Comparison of ENCODE assay signal across 18 cellular contexts in the genomic region with DNA sequence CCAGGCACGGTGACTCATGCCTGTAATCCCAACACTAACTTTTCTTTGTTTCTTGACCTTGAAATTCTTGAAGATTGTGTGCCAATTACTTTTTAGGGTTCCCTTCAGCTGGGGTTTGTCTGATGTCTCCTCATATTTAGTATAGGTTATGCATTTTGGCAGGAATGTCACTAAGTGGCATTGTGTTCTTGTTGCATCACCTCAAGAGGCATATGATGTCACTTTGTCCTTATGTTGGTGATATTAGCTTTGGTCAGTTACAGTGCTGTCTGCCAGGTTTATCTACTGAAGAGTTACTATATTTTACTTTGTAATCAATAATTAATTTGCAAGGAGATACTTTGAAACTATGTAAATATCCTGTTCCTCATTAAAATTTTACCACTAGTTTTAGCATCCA.
DNase-seq lines count a peak whose midpoint lies in the region; FAIRE-seq and TF ChIP-seq lines count a peak whose summit lies in the region.
"Had no signal": no experiment of that assay in that cellular context is flagged by ENCODE, and none has a peak within 500 bp of the region (broad histone marks: within the 10 kb centered on the region; RNA-seq: fewer than 3 reads in every experiment).

No MANE protein-coding gene starts in this region.

- no peaks in the 10 kb centered on the region for H3K27me3 ChIP-seq in uterus

- CTCF ChIA-PET in HEK293 (lab: Yijun Ruan, JAX) = no interaction called here

- H3K9me3 Mint-ChIP-seq in activated naive CD4-positive, alpha-beta T cell treated with anti-CD3 and anti-CD28 coated beads, Interleukin-2, amount 50 U/mL, for 24 hours = peaks cover 7% of the 10 kb centered on the region
- H3K9me3 Mint-ChIP-seq in chondrocyte (ENCODE audit: low read depth) = peaks cover 4% of the 10 kb centered on the region

- TF ChIP-seq CTCF in HEK293 (tag by site-specific recombination; IDR thresholded peaks at IDR 0.05) = no peak
- no peak for TF ChIP-seq CTCF in chondrocyte (IDR thresholded peaks at IDR 0.05)
- TF ChIP-seq CTCF in uterus (IDR thresholded peaks at IDR 0.05) = no peak

- TF ChIP-seq POLR2A in uterus (IDR thresholded peaks at IDR 0.05) = no peak

- H3K27me3 Mint-ChIP-seq in activated naive CD4-positive, alpha-beta T cell treated with anti-CD3 and anti-CD28 coated beads, Interleukin-2, amount 50 U/mL, for 24 hours = no peaks in the 10 kb centered on the region
- H3K27me3 Mint-ChIP-seq in chondrocyte (ENCODE audit: low read depth) = no peaks in the 10 kb centered on the region

- peaks cover 9% of the 10 kb centered on the region for H3K36me3 Mint-ChIP-seq in activated naive CD4-positive, alpha-beta T cell treated with anti-CD3 and anti-CD28 coated beads, Interleukin-2, amount 50 U/mL, for 24 hours
- H3K36me3 Mint-ChIP-seq in chondrocyte (ENCODE audit: low read depth) = no peaks in the 10 kb centered on the region

- intact Hi-C loops in uterus (cut with DNase I; ENCODE audit: low total_unique reads) = no loop called here

- H3K27ac Mint-ChIP-seq in activated naive CD4-positive, alpha-beta T cell treated with anti-CD3 and anti-CD28 coated beads, Interleukin-2, amount 50 U/mL, for 24 hours = peak overlapping the region; percentile 36
- H3K27ac Mint-ChIP-seq in chondrocyte (ENCODE audit: unreplicated experiment) = peak overlapping the region; percentile 60
- H3K27ac Mint-ChIP-seq: CD14-positive monocyte had no signal

- no peaks in the 10 kb centered on the region for H3K36me3 ChIP-seq in HEK293 (ENCODE audit: control insufficient read depth in 2 of 2, insufficient read depth in 1 of 2, low read length in 2 of 2)
- H3K36me3 ChIP-seq in uterus = no peaks in the 10 kb centered on the region
- H3K36me3 ChIP-seq: HAP-1 had no signal

- H3K27ac ChIP-seq in HEK293 (ENCODE audit: extremely low read depth, low read depth, low read length) (no peak overlapping the region), uterus (no peak overlapping the region)

- no peak for DNase-seq in activated naive CD4-positive, alpha-beta T cell treated with Interleukin-2 at 50 U/mL for 16 hours
- DNase-seq in chondrocyte (ENCODE audit: low spot score) = no peak
- DNase-seq in uterus = no peak
- no peak for DNase-seq in NCI-H1436 treated with DMSO at 0.1 percent for 48 hours (lab: John Stamatoyannopoulos, UW)
- DNase-seq in activated T-cell treated with anti-CD3 and anti-CD28 coated beads, Interleukin-2, amount 50 U/mL, for 1 hour = no peak
- DNase-seq in RCC 7860 (ENCODE audit: low spot score) = no peak
- DNase-seq: Kasumi-1, NCI-H1105 treated with DMSO at 0.1 percent for 48 hours, NCI-H2029, NCI-H2171 treated with DMSO at 0.1 percent for 48 hours, NCI-H774, SIG-M5 had no signal

- H3K4me3 ChIP-seq in HEK293 (ENCODE audit: low read depth, low read length) (no peak overlapping the region), uterus (no peak overlapping the region)
- H3K4me3 ChIP-seq: HAP-1 had no signal

- POLR2A ChIA-PET in HEK293 (lab: Yijun Ruan, JAX) = no interaction called here

- H3K4me3 Mint-ChIP-seq in activated naive CD4-positive, alpha-beta T cell treated with anti-CD3 and anti-CD28 coated beads, Interleukin-2, amount 50 U/mL, for 24 hours = peak overlapping the region; percentile 49
- no peak overlapping the region for H3K4me3 Mint-ChIP-seq in chondrocyte (ENCODE audit: unreplicated experiment)
- H3K4me3 Mint-ChIP-seq: CD14-positive monocyte had no signal

- no peaks in the 10 kb centered on the region for H3K9me3 ChIP-seq in HEK293 (ENCODE audit: control insufficient read depth, insufficient read depth, low read depth, low read length)
- H3K9me3 ChIP-seq in uterus = no peaks in the 10 kb centered on the region
- H3K9me3 ChIP-seq: HAP-1 had no signal

- H3K4me1 ChIP-seq in HEK293 (ENCODE audit: control insufficient read depth, insufficient read depth, low read length) (no peaks in the 10 kb centered on the region), uterus (no peaks in the 10 kb centered on the region)

- no peak for FAIRE-seq in RCC 7860 (lab: Jason Lieb, UNC)
- FAIRE-seq: A204.1, D721Med had no signal

- peaks cover 60% of the 10 kb centered on the region for H3K4me1 Mint-ChIP-seq in activated naive CD4-positive, alpha-beta T cell treated with anti-CD3 and anti-CD28 coated beads, Interleukin-2, amount 50 U/mL, for 24 hours
- peaks cover 32% of the 10 kb centered on the region for H3K4me1 Mint-ChIP-seq in chondrocyte (ENCODE audit: low read depth)

TF ChIP-seq in HEK293, 187 proteins besides CTCF, POLR2A, EP300 and RAD21:
- TF ChIP-seq, protein P1, sequence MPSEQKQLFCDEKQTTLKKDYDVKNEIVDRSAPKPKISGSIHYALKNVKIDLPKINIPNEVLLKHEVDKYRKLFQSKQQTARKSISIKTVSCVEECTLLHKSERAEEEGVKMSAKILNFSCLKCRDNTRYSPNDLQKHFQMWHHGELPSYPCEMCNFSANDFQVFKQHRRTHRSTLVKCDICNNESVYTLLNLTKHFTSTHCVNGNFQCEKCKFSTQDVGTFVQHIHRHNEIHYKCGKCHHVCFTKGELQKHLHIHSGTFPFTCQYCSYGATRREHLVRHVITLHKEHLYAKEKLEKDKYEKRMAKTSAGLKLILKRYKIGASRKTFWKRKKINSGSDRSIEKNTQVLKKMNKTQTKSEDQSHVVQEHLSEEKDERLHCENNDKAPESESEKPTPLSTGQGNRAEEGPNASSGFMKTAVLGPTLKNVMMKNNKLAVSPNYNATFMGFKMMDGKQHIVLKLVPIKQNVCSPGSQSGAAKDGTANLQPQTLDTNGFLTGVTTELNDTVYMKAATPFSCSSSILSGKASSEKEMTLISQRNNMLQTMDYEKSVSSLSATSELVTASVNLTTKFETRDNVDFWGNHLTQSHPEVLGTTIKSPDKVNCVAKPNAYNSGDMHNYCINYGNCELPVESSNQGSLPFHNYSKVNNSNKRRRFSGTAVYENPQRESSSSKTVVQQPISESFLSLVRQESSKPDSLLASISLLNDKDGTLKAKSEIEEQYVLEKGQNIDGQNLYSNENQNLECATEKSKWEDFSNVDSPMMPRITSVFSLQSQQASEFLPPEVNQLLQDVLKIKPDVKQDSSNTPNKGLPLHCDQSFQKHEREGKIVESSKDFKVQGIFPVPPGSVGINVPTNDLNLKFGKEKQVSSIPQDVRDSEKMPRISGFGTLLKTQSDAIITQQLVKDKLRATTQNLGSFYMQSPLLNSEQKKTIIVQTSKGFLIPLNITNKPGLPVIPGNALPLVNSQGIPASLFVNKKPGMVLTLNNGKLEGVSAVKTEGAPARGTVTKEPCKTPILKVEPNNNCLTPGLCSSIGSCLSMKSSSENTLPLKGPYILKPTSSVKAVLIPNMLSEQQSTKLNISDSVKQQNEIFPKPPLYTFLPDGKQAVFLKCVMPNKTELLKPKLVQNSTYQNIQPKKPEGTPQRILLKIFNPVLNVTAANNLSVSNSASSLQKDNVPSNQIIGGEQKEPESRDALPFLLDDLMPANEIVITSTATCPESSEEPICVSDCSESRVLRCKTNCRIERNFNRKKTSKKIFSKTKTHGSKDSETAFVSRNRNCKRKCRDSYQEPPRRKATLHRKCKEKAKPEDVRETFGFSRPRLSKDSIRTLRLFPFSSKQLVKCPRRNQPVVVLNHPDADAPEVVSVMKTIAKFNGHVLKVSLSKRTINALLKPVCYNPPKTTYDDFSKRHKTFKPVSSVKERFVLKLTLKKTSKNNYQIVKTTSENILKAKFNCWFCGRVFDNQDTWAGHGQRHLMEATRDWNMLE (tag by site-specific recombination; conservative IDR thresholded peaks at IDR 0.05; ENCODE audit: low read depth) = peak; percentile 50; the same call in 1 of the 2 replicates
- TF ChIP-seq ZNF629 (tag by site-specific recombination; IDR thresholded peaks at IDR 0.05) (0 out of 2 replicates have a peak, but pooled peaks have one; percentile 29), ZBTB21 (tag by site-specific recombination; IDR thresholded peaks at IDR 0.05) (peak; percentile 45; the same call in 1 of the 2 replicates), ZNF830 (tag by site-specific recombination; IDR thresholded peaks at IDR 0.05; ENCODE audit: low read depth) (no peak)
- TF ChIP-seq, protein P2, sequence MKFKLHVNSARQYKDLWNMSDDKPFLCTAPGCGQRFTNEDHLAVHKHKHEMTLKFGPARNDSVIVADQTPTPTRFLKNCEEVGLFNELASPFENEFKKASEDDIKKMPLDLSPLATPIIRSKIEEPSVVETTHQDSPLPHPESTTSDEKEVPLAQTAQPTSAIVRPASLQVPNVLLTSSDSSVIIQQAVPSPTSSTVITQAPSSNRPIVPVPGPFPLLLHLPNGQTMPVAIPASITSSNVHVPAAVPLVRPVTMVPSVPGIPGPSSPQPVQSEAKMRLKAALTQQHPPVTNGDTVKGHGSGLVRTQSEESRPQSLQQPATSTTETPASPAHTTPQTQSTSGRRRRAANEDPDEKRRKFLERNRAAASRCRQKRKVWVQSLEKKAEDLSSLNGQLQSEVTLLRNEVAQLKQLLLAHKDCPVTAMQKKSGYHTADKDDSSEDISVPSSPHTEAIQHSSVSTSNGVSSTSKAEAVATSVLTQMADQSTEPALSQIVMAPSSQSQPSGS (tag by site-specific recombination; IDR thresholded peaks at IDR 0.05; ENCODE audit: low read depth) = peak; percentile 44; the same call in 1 of the 2 replicates
